In genomic region chr9:118276784-118277183, GRCh38 we compare ENCODE assay signal across 20 cellular contexts.
A peak's percentile ranks its signal among the peaks of the same experiment; 100 is the strongest.
DNase-seq lines count a peak whose midpoint lies in the region; ATAC-seq and TF ChIP-seq lines count a peak whose summit lies in the region.
"Had no signal": no experiment of that assay in that cellular context is flagged by ENCODE, and none has a peak within 500 bp of the region (broad histone marks: within the 10 kb centered on the region; RNA-seq: fewer than 3 reads in every experiment).

No MANE protein-coding gene starts in this region.

- TF ChIP-seq CTCF in H9 (conservative IDR thresholded peaks at IDR 0.05) (peak; percentile 29; the same call in 2 of the 3 replicates), WERI-Rb-1 (IDR thresholded peaks at IDR 0.05; ENCODE audit: low read depth, low read length) (peak; percentile 35; the same call in 1 of the 2 replicates), right lobe of liver (IDR thresholded peaks at IDR 0.05) (no peak)

- TF ChIP-seq POLR2A in right lobe of liver (IDR thresholded peaks at IDR 0.05), result no peak

- no peak for ATAC-seq in right lobe of liver
- ATAC-seq in GM19395 (IDR thresholded peaks at IDR 0.05; ENCODE audit: unreplicated experiment), result no peak
- ATAC-seq: A549, GM12878, K562 had no signal

- H2BK120ac ChIP-seq in H9 (ENCODE audit: low read depth, low read length, poor library complexity, severe bottlenecking), result no peak overlapping the region

- no peaks in the 10 kb centered on the region; the same call in 1 of the 2 replicates for H3K27me3 Mint-ChIP-seq in H9 (ENCODE audit: low read depth)
- H3K27me3 Mint-ChIP-seq: CD4-positive, alpha-beta memory T cell had no signal

- H2BK20ac ChIP-seq in H9 (ENCODE audit: low read depth, low read length, poor library complexity, severe bottlenecking), result no peak overlapping the region

- no peak overlapping the region for H3K27ac Mint-ChIP-seq in H9
- H3K27ac Mint-ChIP-seq: CD4-positive, alpha-beta memory T cell had no signal

- no peak overlapping the region for H3K4me3 Mint-ChIP-seq in H9
- H3K4me3 Mint-ChIP-seq: CD4-positive, alpha-beta memory T cell had no signal

- H2AK5ac ChIP-seq in H9 (ENCODE audit: insufficient read length, low read length), result no peak overlapping the region

- no peaks in the 10 kb centered on the region for H3K36me3 Mint-ChIP-seq in H9 (ENCODE audit: insufficient read depth in 1 of 3, low read depth in 3 of 3)
- H3K36me3 Mint-ChIP-seq: CD4-positive, alpha-beta memory T cell had no signal

- H2AFZ ChIP-seq in H9 (ENCODE audit: low read length), result no peak overlapping the region
- H2AFZ ChIP-seq: GM23248 had no signal

- H4K8ac ChIP-seq in H9 (replicated peaks; ENCODE audit: insufficient read length, low read depth, low read length), result no peak overlapping the region

- intact Hi-C loops in right lobe of liver (cut with DNase I) (no loop called here), posterior vena cava (cut with DNase I) (no loop called here)

- no peaks in the 10 kb centered on the region for H3K9me3 ChIP-seq in H9 (ENCODE audit: control insufficient read depth, low read depth, low read length)
- H3K9me3 ChIP-seq in WERI-Rb-1 (ENCODE audit: severe bottlenecking), result no peaks in the 10 kb centered on the region
- H3K9me3 ChIP-seq in right lobe of liver, result no peaks in the 10 kb centered on the region
- H3K9me3 ChIP-seq: A549, HAP-1 had no signal

- H4K91ac ChIP-seq in H9 (ENCODE audit: insufficient read length, low read depth, low read length), result no peak overlapping the region

- H3K18ac ChIP-seq in H9 (ENCODE audit: insufficient read length, low read depth, low read length), result no peak overlapping the region

- H4K20me1 ChIP-seq in H9 (ENCODE audit: control insufficient read depth, insufficient read depth, insufficient read length), result no peaks in the 10 kb centered on the region

- H3K79me1 ChIP-seq in H9 (ENCODE audit: insufficient read depth, low read depth, low read length, poor library complexity, severe bottlenecking), result no peaks in the 10 kb centered on the region

- H3K23me2 ChIP-seq in H9 (ENCODE audit: insufficient read length, low read depth, low read length, poor library complexity, severe bottlenecking), result no peaks in the 10 kb centered on the region

- no peak overlapping the region for H3T11ph ChIP-seq in H9 (ENCODE audit: low read length)

- no peak overlapping the region for H3K14ac ChIP-seq in H9 (ENCODE audit: insufficient read depth, low read length)

- no peak overlapping the region for H2BK12ac ChIP-seq in H9 (ENCODE audit: insufficient read length, low read depth, low read length)

- H3K4me3 ChIP-seq in WERI-Rb-1 (ENCODE audit: low read depth, low read length), result no peak overlapping the region
- H3K4me3 ChIP-seq in right lobe of liver, result no peak overlapping the region
- H3K4me3 ChIP-seq: A549, GM12878, GM23248, HAP-1, K562 had no signal

- H3K56ac ChIP-seq in H9 (ENCODE audit: insufficient read length, low read depth, low read length), result no peak overlapping the region

- no peaks in the 10 kb centered on the region for H3K79me2 ChIP-seq in H9 (ENCODE audit: insufficient read depth, low read length)

- H3K27ac ChIP-seq in H9 (ENCODE audit: insufficient read length, low read depth, low read length) (no peak overlapping the region), WERI-Rb-1 (no peak overlapping the region), right lobe of liver (no peak overlapping the region)
- H3K27ac ChIP-seq: A549, C4-2B, GM23248, HL-60 had no signal

- peaks cover 3 to 4% of the 10 kb centered on the region in 2 experiments for H3K4me1 Mint-ChIP-seq in H9
- H3K4me1 Mint-ChIP-seq: CD4-positive, alpha-beta memory T cell had no signal

- H3K27me3 ChIP-seq in H9 (ENCODE audit: insufficient read depth, low read length), result no peaks in the 10 kb centered on the region
- no peaks in the 10 kb centered on the region for H3K27me3 ChIP-seq in WERI-Rb-1 (ENCODE audit: insufficient read depth, low read depth, severe bottlenecking)
- no peaks in the 10 kb centered on the region for H3K27me3 ChIP-seq in right lobe of liver

- no peaks in the 10 kb centered on the region for H3K9me3 Mint-ChIP-seq in H9

- H3K9ac ChIP-seq in H9 (ENCODE audit: extremely low read depth, insufficient read length, low read length), result no peak overlapping the region
- H3K9ac ChIP-seq: GM23248 had no signal

- no peak overlapping the region for H2BK5ac ChIP-seq in H9 (ENCODE audit: insufficient read length, low read length)

- H3K23ac ChIP-seq in H9 (ENCODE audit: insufficient read length, low read depth, low read length), result no peak overlapping the region

- DNase-seq in H9 (no peak), WERI-Rb-1 (no peak), foreskin melanocyte (peak; percentile 12), right lobe of liver (no peak), posterior vena cava (ENCODE audit: low spot score) (no peak)
- no peak for DNase-seq in activated effector memory CD4-positive, alpha-beta T cell treated with Interleukin-2 at 50 U/mL for 16 hours
- DNase-seq: AML-193; CD4-positive, alpha-beta memory T cell; DMS153; DND-41; EL; GM23248; IMR-90 had no signal

- no peak overlapping the region for H3K4ac ChIP-seq in H9 (ENCODE audit: low read depth, low read length)

- H2BK15ac ChIP-seq in H9 (ENCODE audit: low read depth, low read length), result no peak overlapping the region

- no peak overlapping the region for H4K5ac ChIP-seq in H9 (ENCODE audit: insufficient read length, low read depth, low read length)

- H3K4me1 ChIP-seq in H9 (ENCODE audit: insufficient read depth, low read length) (no peaks in the 10 kb centered on the region), right lobe of liver (no peaks in the 10 kb centered on the region)
- H3K4me1 ChIP-seq: HAP-1 had no signal

- H3K36me3 ChIP-seq in WERI-Rb-1 (no peaks in the 10 kb centered on the region), right lobe of liver (no peaks in the 10 kb centered on the region)
- H3K36me3 ChIP-seq: HAP-1 had no signal

- WGBS in H9 (ENCODE audit: extremely low coverage, insufficient read length, low lambda C conversion rate), result no CpG with 5 or more reads among the region's 6 CpGs
- WGBS in right lobe of liver (ENCODE audit: insufficient coverage, low coverage, low lambda C conversion rate, missing lambda C conversion rate), result 58% methylated on average over 5 of the region's 6 CpGs

- no peak overlapping the region for H3K4me2 ChIP-seq in H9 (ENCODE audit: insufficient read depth, insufficient read length, low read length)
- H3K4me2 ChIP-seq: A549 had no signal

Comparison
In these comparisons a context has a peak if more than half of its experiments do, and no peak if none do; other contexts are left out.
1. CTCF ChIP-seq: peak in H9 (single experiment) and WERI-Rb-1 (single experiment); none in right lobe of liver (0 of 4).